5 cellular contexts compared by ENCODE assay signal in the genomic region with DNA sequence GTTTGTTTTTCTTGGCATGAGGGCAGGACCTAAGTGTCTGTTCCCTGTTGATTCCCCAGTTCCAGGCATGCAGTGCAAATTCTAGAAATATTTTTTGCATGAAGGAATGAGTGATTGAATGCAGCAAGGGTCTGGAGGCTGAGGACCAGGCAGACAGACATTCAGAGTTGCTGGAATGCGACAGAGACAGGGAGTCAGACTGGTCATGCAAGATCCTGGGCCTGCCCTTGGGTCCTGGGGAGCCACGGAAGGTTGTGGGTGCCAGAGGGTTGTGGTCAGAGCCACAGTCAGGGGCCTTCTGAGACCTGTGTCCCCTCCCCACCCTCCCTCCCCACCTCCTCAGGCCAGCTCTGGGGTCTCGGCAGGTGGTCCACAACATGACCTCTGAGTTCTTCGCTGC. TPM values are rescaled to one million over a fixed set of nuclear protein-coding genes. Genes with fewer than 3 reads are reported as not detected.
"Had no signal": no experiment of that assay in that cellular context is flagged by ENCODE, and none has a peak within 500 bp of the region (broad histone marks: within the 10 kb centered on the region; RNA-seq: fewer than 3 reads in every experiment).

No MANE protein-coding gene starts in this region.

RNA-seq across cellular contexts. Expression of a gene that starts 1.6 kb away (rescaled TPM):
- total RNA-seq: GM23338, H1, H9, HT-29, IMR-90 had no signal
- polyA plus RNA-seq: GM23338, H1 had no signal
